23 cellular contexts compared by ENCODE assay signal in genomic region chr7:64832136-64832535, GRCh38.
"Had no signal": no experiment of that assay in that cellular context is flagged by ENCODE, and none has a peak within 500 bp of the region (broad histone marks: within the 10 kb centered on the region; RNA-seq: fewer than 3 reads in every experiment).

No MANE protein-coding gene starts in this region.

- H3K27ac Mint-ChIP-seq: immature natural killer cell; memory B cell; naive thymus-derived CD4-positive, alpha-beta T cell; nephron; neural progenitor cell; progenitor cell of endocrine pancreas; stimulated activated effector memory CD8-positive, alpha-beta T cell treated with anti-CD3 and anti-CD28 coated beads, Interleukin-12 subunit alpha, Interleukin-12 subunit beta, amount 100 ng/mL, for 72 hours had no signal

- H2AFZ ChIP-seq: neural progenitor cell, parathyroid adenoma had no signal

- ATAC-seq: naive thymus-derived CD4-positive, alpha-beta T cell; sciatic nerve; stimulated activated effector memory CD8-positive, alpha-beta T cell treated with anti-CD3 and anti-CD28 coated beads, Interleukin-12 subunit alpha, Interleukin-12 subunit beta, amount 100 ng/mL, for 72 hours; upper lobe of right lung had no signal

- H3K27me3 Mint-ChIP-seq: memory B cell; naive thymus-derived CD4-positive, alpha-beta T cell; progenitor cell of endocrine pancreas had no signal

- H3K4me2 ChIP-seq: neural progenitor cell had no signal

- H3K4me3 ChIP-seq: coronary artery, lung, neural progenitor cell, right atrium auricular region, testis, tibial nerve, upper lobe of right lung, uterus had no signal

- H3K27me3 ChIP-seq: neural progenitor cell, right atrium auricular region, testis, tibial nerve, upper lobe of right lung, uterus had no signal

- H3K9me3 ChIP-seq: right atrium auricular region, testis, tibial nerve, upper lobe of right lung, uterus had no signal

- H3K4me1 ChIP-seq: neural progenitor cell, parathyroid adenoma, right atrium auricular region, testis, tibial nerve, upper lobe of right lung, uterus had no signal

- H3K9ac ChIP-seq: neural progenitor cell, parathyroid adenoma had no signal

- H3K36me3 ChIP-seq: upper lobe of right lung, uterus had no signal

- H3K4me1 Mint-ChIP-seq: immature natural killer cell; memory B cell; naive thymus-derived CD4-positive, alpha-beta T cell; nephron; neural progenitor cell; stimulated activated effector memory CD8-positive, alpha-beta T cell treated with anti-CD3 and anti-CD28 coated beads, Interleukin-12 subunit alpha, Interleukin-12 subunit beta, amount 100 ng/mL, for 72 hours had no signal

- H3K27ac ChIP-seq: coronary artery, neural progenitor cell, parathyroid adenoma, right atrium auricular region, testis, tibial nerve, upper lobe of right lung, uterus had no signal

- DNase-seq: dermis blood vessel endothelial cell; hypothalamus; immature natural killer cell; midbrain; naive thymus-derived CD4-positive, alpha-beta T cell; stimulated activated CD4-positive, alpha-beta T cell treated with anti-CD3 and anti-CD28 coated beads, Interleukin-2, amount 100 ng/mL, for 24 hours; stimulated activated CD4-positive, alpha-beta T cell treated with anti-CD3 and anti-CD28 coated beads, Interleukin-4, amount 100 ng/mL, for 24 hours; stimulated activated naive CD4-positive, alpha-beta T cell treated with Interleukin-2 at 50 U/mL for 16 hours; substantia nigra; testis; upper lobe of right lung; uterus had no signal

- H3K79me2 ChIP-seq: parathyroid adenoma had no signal

- H3K4me3 Mint-ChIP-seq: immature natural killer cell; memory B cell; nephron; neural progenitor cell; stimulated activated effector memory CD8-positive, alpha-beta T cell treated with anti-CD3 and anti-CD28 coated beads, Interleukin-12 subunit alpha, Interleukin-12 subunit beta, amount 100 ng/mL, for 72 hours had no signal
